Comparison of ENCODE assay signal across 1 cellular context in genomic region chr6:88381289-88381642, GRCh38.
TF ChIP-seq lines count a peak whose summit lies in the region.

No MANE protein-coding gene starts in this region.

TF ChIP-seq in WTC11, 78 proteins besides CTCF, POLR2A, EP300 and RAD21 (continued from another document):
- no peak for TF ChIP-seq STAT6 (CRISPR knock-in tag; conservative IDR thresholded peaks at IDR 0.05; ENCODE audit: low read depth)
- no peak for TF ChIP-seq TCF7 (CRISPR knock-in tag; IDR thresholded peaks at IDR 0.05; ENCODE audit: low read depth)
- TF ChIP-seq NFYB (CRISPR knock-in tag; conservative IDR thresholded peaks at IDR 0.05; ENCODE audit: low read depth) = no peak
- no peak for TF ChIP-seq TEAD1 (CRISPR knock-in tag; IDR thresholded peaks at IDR 0.05)
- TF ChIP-seq CREB1 (CRISPR knock-in tag; IDR thresholded peaks at IDR 0.05) = no peak
- no peak for TF ChIP-seq ZNF532 (CRISPR knock-in tag; IDR thresholded peaks at IDR 0.05; ENCODE audit: borderline replicate concordance)
- no peak for TF ChIP-seq ZNF416 (CRISPR knock-in tag; IDR thresholded peaks at IDR 0.05)
- TF ChIP-seq, protein P1, sequence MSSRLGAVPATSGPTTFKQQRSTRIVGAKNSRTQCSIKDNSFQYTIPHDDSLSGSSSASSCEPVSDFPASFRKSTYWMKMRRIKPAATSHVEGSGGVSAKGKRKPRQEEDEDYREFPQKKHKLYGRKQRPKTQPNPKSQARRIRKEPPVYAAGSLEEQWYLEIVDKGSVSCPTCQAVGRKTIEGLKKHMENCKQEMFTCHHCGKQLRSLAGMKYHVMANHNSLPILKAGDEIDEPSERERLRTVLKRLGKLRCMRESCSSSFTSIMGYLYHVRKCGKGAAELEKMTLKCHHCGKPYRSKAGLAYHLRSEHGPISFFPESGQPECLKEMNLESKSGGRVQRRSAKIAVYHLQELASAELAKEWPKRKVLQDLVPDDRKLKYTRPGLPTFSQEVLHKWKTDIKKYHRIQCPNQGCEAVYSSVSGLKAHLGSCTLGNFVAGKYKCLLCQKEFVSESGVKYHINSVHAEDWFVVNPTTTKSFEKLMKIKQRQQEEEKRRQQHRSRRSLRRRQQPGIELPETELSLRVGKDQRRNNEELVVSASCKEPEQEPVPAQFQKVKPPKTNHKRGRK (CRISPR knock-in tag; IDR thresholded peaks at IDR 0.05; ENCODE audit: borderline replicate concordance) = no peak
- no peak for TF ChIP-seq ZNF281 (CRISPR knock-in tag; IDR thresholded peaks at IDR 0.05)
- TF ChIP-seq ZNF671 (CRISPR knock-in tag; IDR thresholded peaks at IDR 0.05) = no peak
- no peak for TF ChIP-seq ZNF396 (CRISPR knock-in tag; IDR thresholded peaks at IDR 0.05; ENCODE audit: borderline replicate concordance)
- TF ChIP-seq CREM (CRISPR knock-in tag; IDR thresholded peaks at IDR 0.05) = no peak
